Comparison of ENCODE assay signal across 9 cellular contexts in the genomic region with DNA sequence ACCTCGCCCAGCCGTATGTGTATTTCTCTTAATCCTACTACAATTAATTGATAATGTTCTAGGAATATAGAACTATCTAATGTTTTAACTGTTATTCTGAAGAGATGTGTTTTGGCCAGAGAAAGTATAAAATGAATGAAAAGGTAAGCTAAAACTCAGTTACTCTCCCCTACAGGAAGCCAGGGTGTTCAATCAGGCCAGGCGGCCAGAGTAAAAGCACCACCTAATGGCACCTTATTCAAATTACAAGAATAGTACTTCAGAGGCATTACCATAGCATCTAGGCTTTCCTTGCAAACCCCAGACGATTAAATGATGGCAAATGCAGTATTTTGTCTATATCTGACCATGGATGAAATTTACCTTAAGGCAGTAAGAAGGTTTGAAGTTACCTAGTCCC. TPM values are rescaled to one million over a fixed set of nuclear protein-coding genes. Genes with fewer than 3 reads are reported as not detected.
DNase-seq lines count a peak whose midpoint lies in the region; ATAC-seq and TF ChIP-seq lines count a peak whose summit lies in the region.
"Had no signal": no experiment of that assay in that cellular context is flagged by ENCODE, and none has a peak within 500 bp of the region (broad histone marks: within the 10 kb centered on the region; RNA-seq: fewer than 3 reads in every experiment).

No MANE protein-coding gene starts in this region.

- POLR2A ChIA-PET in OCI-LY7 (lab: Charles Lee) (interaction anchor here (0.6 kb wide), 1 partner anchor 11 kb away, joined by 3 read pairs; no protein-coding TSS in a partner anchor), T-cell (lab: Charles Lee) (interaction anchor here in 1 of 2 donors (0.6 kb wide), 1 partner anchor 272 kb away, joined by 3 read pairs; no protein-coding TSS in a partner anchor)

- H3K4me3 ChIP-seq in BE2C (ENCODE audit: low read depth, low read length) (no peak overlapping the region), OCI-LY7 (ENCODE audit: low read depth, low read length, poor library complexity, severe bottlenecking) (no peak overlapping the region), fibroblast of mammary gland (ENCODE audit: control insufficient read depth, low read depth, low read length) (no peak overlapping the region), transverse colon (no peak overlapping the region)

- H3K4me2 ChIP-seq in OCI-LY7 (ENCODE audit: low read length): no peak overlapping the region

- intact Hi-C loops in OCI-LY7 (cut with micrococcal nuclease; ENCODE audit: unreplicated experiment) (loop anchor here (1.0 kb wide), 1 partner anchor 274 kb away; no protein-coding TSS in a partner anchor), transverse colon (cut with DNase I; ENCODE audit: low total_unique reads) (no loop called here)

- H3K27ac ChIP-seq in OCI-LY7 (ENCODE audit: low read depth, low read length, poor library complexity, severe bottlenecking): no peak overlapping the region
- H3K27ac ChIP-seq in transverse colon: no peak overlapping the region

- BruUV-seq in OCI-LY7 (replicated peaks; lab: Mats Ljungman, UMichigan): no TSS peak

- in situ Hi-C loops in GM13977 (cut with MboI; ENCODE audit: low pct_unique_long_range_greater_than_20kb, low sequenced_read_pairs, unreplicated experiment) (no loop called here), transverse colon (cut with MboI; ENCODE audit: low pct_ligation_motif_present in 1 of 4, low pct_unique_long_range_greater_than_20kb in 1 of 4, low sequenced_read_pairs in 3 of 4) (no loop called here)

- H3K4me1 ChIP-seq in BE2C: no peaks in the 10 kb centered on the region; the same call in 1 of the 2 replicates
- H3K4me1 ChIP-seq in OCI-LY7 (ENCODE audit: insufficient read depth, low read length, poor library complexity, severe bottlenecking): no peaks in the 10 kb centered on the region
- H3K4me1 ChIP-seq in transverse colon: no peaks in the 10 kb centered on the region

- no peak overlapping the region for H2AFZ ChIP-seq in OCI-LY7 (ENCODE audit: low read length)

- no peak for TF ChIP-seq EP300 in transverse colon (IDR thresholded peaks at IDR 0.05; ENCODE audit: low read depth)

- no peaks in the 10 kb centered on the region for H3K36me3 Mint-ChIP-seq in T-cell

- no peaks in the 10 kb centered on the region for H3K36me3 ChIP-seq in BE2C
- no peaks in the 10 kb centered on the region for H3K36me3 ChIP-seq in OCI-LY7 (ENCODE audit: insufficient read depth, low read length)
- H3K36me3 ChIP-seq in transverse colon: no peaks in the 10 kb centered on the region

- peaks cover 0 to 7% (median 2%) of the 10 kb centered on the region in 3 donors for H3K9me3 Mint-ChIP-seq in T-cell

- CTCF ChIA-PET in OCI-LY7 (lab: Charles Lee; ENCODE audit: unreplicated experiment): interaction anchor here (0.6 kb wide), 1 partner anchor 50 kb away, joined by 6 read pairs; no protein-coding TSS in a partner anchor
- CTCF ChIA-PET in T-cell (lab: Charles Lee): interaction anchor here (0.6 to 1.7 kb wide), 4 partner anchors 63 to 275 kb away, joined by 3 to 10 read pairs (median 6); no protein-coding TSS in a partner anchor

- no peaks in the 10 kb centered on the region for H4K20me1 ChIP-seq in OCI-LY7 (ENCODE audit: insufficient read depth, low read length)

- no peaks in the 10 kb centered on the region for H3K4me1 Mint-ChIP-seq in T-cell

- no peaks in the 10 kb centered on the region for H3K79me2 ChIP-seq in OCI-LY7 (ENCODE audit: insufficient read depth, low read depth, low read length)

- peaks cover 0 to 4% of the 10 kb centered on the region in 2 donors for H3K27me3 Mint-ChIP-seq in T-cell

- 84 to 89% methylated on average over 4 of the region's 4 CpGs for WGBS in transverse colon (ENCODE audit: low coverage in 1 of 2), 2 donors

- H3K4me3 Mint-ChIP-seq in T-cell: no peak overlapping the region

- DNase-seq in BE2C (no peak), GM13977 (ENCODE audit: low spot score) (peak; percentile 57), OCI-LY7 (ENCODE audit: low spot score) (peak; percentile 16), fibroblast of mammary gland (ENCODE audit: low read depth) (peak; percentile 40), T-cell (no peak), transverse colon (no peak), superior temporal gyrus (ENCODE audit: extremely low spot score) (no peak)
- DNase-seq: NCI-H748 treated with DMSO at 0.1 percent for 48 hours had no signal

- H3K9me3 ChIP-seq in BE2C (no peaks in the 10 kb centered on the region), OCI-LY7 (ENCODE audit: low read length) (no peaks in the 10 kb centered on the region), transverse colon (no peaks in the 10 kb centered on the region)

- TF ChIP-seq CTCF in BE2C (IDR thresholded peaks at IDR 0.05; ENCODE audit: low read depth, low read length): peak; percentile 42
- peak; percentile 52 for TF ChIP-seq CTCF in GM13977 (IDR thresholded peaks at IDR 0.05; ENCODE audit: extremely low read depth, insufficient read depth, missing control alignments)
- TF ChIP-seq CTCF in OCI-LY7 (conservative IDR thresholded peaks at IDR 0.05; ENCODE audit: low read length): peak; percentile 67
- peak; percentile 44 for TF ChIP-seq CTCF in fibroblast of mammary gland (conservative IDR thresholded peaks at IDR 0.05; ENCODE audit: control insufficient read depth, insufficient read depth, low read depth, low read length)
- TF ChIP-seq CTCF in transverse colon (IDR thresholded peaks at IDR 0.05): no peak

- ATAC-seq in GM18517 (IDR thresholded peaks at IDR 0.05; ENCODE audit: unreplicated experiment) (no peak), T-cell (replicated peaks in 1 of 4) (no peak)

- no peaks in the 10 kb centered on the region for H3K27me3 ChIP-seq in BE2C
- no peaks in the 10 kb centered on the region for H3K27me3 ChIP-seq in transverse colon

- H3K9me2 ChIP-seq in OCI-LY7 (ENCODE audit: insufficient read depth, low read length): no peaks in the 10 kb centered on the region

- H3K27ac Mint-ChIP-seq in T-cell: no peak overlapping the region

- no peak for TF ChIP-seq POLR2A in transverse colon (IDR thresholded peaks at IDR 0.05)

RNA-seq across cellular contexts. Expression of gene SLC12A8, which starts 10.4 kb away (rescaled TPM):
- polyA plus RNA-seq in BE2C (2012; ENCODE audit: insufficient read depth, insufficient read length, low read depth): 4.8 TPM
- total RNA-seq in OCI-LY7 (2014; rRNA removed; shearing (Covaris generic)): 0.13 and 1.0 TPM in 2 replicates
- total RNA-seq in OCI-LY7 (2022) (0.84 and 0.94 TPM in 2 replicates), T-cell (under 1 TPM in 3 of 5 donors, not detected in 2; 0.50 to 0.96 (median 0.60) TPM), transverse colon (10 to 100 TPM in 1 of 4 donors, 1 to 10 TPM in 3; 5.4 to 10.5 (median 6.8) TPM)

Comparison
In these comparisons a context has a peak if more than half of its experiments do, and no peak if none do; other contexts are left out.
1. DNase-seq: peak in GM13977 (single experiment), OCI-LY7 (single experiment) and fibroblast of mammary gland (single experiment); none in BE2C (single experiment), T-cell (0 of 34), transverse colon (single experiment) and superior temporal gyrus (single experiment).
2. CTCF ChIP-seq: peak in BE2C (single experiment), GM13977 (single experiment), OCI-LY7 (single experiment) and fibroblast of mammary gland (single experiment); none in transverse colon (0 of 5).